ENCODE assay signal across 1 cellular context in genomic region chr17:36949461-36949927, GRCh38.
TF ChIP-seq lines count a peak whose summit lies in the region.

No MANE protein-coding gene starts in this region.

TF ChIP-seq in GM23338, 12 proteins besides CTCF, POLR2A, EP300 and RAD21 (continued from another document):
- TF ChIP-seq REST (IDR thresholded peaks at IDR 0.05; ENCODE audit: unreplicated experiment) = no peak
- TF ChIP-seq NANOG (IDR thresholded peaks at IDR 0.05; ENCODE audit: borderline replicate concordance) = no peak
- no peak for TF ChIP-seq JUNB (IDR thresholded peaks at IDR 0.05; ENCODE audit: unreplicated experiment)
- no peak for TF ChIP-seq CREB1 (CRISPR knock-in tag; IDR thresholded peaks at IDR 0.05; ENCODE audit: low read depth)
- TF ChIP-seq ETS1 (IDR thresholded peaks at IDR 0.05) = no peak
- no peak for TF ChIP-seq ZNF331 (CRISPR knock-in tag; IDR thresholded peaks at IDR 0.05; ENCODE audit: low read depth)
- TF ChIP-seq ZNF114 (CRISPR knock-in tag; IDR thresholded peaks at IDR 0.05) = no peak
- no peak for TF ChIP-seq STAT1 (IDR thresholded peaks at IDR 0.05; ENCODE audit: unreplicated experiment)
- TF ChIP-seq EZH2phosphoT487 (IDR thresholded peaks at IDR 0.05; ENCODE audit: unreplicated experiment) = no peak
- no peak for TF ChIP-seq POLR2AphosphoS5 (IDR thresholded peaks at IDR 0.05; ENCODE audit: low read depth)
